ENCODE assay signal across 1 cellular context in the genomic region with DNA sequence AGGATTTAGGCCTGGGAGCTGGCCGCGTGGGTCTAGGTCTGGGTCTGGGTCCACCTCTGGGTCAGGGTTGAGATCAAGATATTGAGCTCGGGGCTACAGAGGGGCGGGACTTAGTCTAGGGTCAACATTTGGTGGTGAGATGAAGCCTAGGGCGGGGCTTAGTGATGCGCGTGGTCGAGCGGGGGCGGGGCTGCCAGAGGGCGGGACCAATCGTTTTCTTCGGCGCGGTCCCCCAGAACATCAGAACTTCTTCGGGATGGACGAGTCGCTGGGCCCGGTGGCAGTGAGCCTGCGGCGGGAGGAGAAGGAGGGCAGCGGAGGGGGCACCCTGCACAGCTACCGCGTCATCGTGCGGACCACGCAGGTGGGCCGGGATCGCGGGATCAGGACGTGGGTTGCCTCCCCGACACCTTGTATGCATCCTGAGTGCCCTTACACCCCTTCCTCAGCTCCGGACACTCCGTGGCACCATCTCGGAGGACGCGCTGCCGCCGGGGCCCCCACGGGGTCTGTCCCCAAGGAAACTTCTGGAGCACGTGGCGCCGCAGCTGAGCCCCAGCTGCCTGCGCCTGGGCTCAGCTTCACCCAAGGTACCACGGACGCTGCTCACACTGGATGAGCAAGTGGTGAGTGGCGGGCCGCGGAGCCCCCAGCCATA.
TF ChIP-seq lines count a peak whose summit lies in the region.

No MANE protein-coding gene starts in this region.

TF ChIP-seq in HepG2, 621 proteins besides CTCF, POLR2A, EP300 and RAD21:
- TF ChIP-seq GRHL1 (CRISPR knock-in tag; conservative IDR thresholded peaks at IDR 0.05) = no peak
- peak; percentile 39 for TF ChIP-seq AGO2 (optimal IDR thresholded peaks at IDR 0.05; ENCODE audit: low read depth, low read length)
- TF ChIP-seq ZNF24 (IDR thresholded peaks at IDR 0.05) = no peak
- TF ChIP-seq MTA1 (CRISPR knock-in tag; IDR thresholded peaks at IDR 0.05; ENCODE audit: borderline replicate concordance) = no peak
